ENCODE assay signal across 1 cellular context in genomic region chr10:21724695-21725371, GRCh38.
TF ChIP-seq lines count a peak whose summit lies in the region.

No MANE protein-coding gene starts in this region.

TF ChIP-seq in K562, 482 proteins besides CTCF, POLR2A, EP300 and RAD21 (continued from another document):
- peak; percentile 46; the same call in 1 of the 2 replicates for TF ChIP-seq CHAMP1 (IDR thresholded peaks at IDR 0.05)
- peak in 1 of 2 experiments; percentile 39; a peak in 1 of 3 replicates for TF ChIP-seq CBX3 (IDR thresholded peaks at IDR 0.05; ENCODE audit: borderline replicate concordance in 1 of 2, low read length in 2 of 2)
- peak; percentile 38; the same call in 1 of the 2 replicates for TF ChIP-seq SMAD4 (CRISPR knock-in tag; conservative IDR thresholded peaks at IDR 0.05)
- TF ChIP-seq HES1 (IDR thresholded peaks at IDR 0.05; ENCODE audit: low read depth): peak; percentile 49; the same call in 1 of the 2 replicates
- TF ChIP-seq SMAD1 (IDR thresholded peaks at IDR 0.05; ENCODE audit: low read depth, low read length, partially characterized antibody): peak; percentile 99
- peak; percentile 54 for TF ChIP-seq EP400 (IDR thresholded peaks at IDR 0.05)
- TF ChIP-seq ZFP36 (IDR thresholded peaks at IDR 0.05; ENCODE audit: low read depth, low read length, partially characterized antibody): peak; percentile 54
- TF ChIP-seq ZNF140 (CRISPR knock-in tag; IDR thresholded peaks at IDR 0.05): no peak
- TF ChIP-seq, protein P1, sequence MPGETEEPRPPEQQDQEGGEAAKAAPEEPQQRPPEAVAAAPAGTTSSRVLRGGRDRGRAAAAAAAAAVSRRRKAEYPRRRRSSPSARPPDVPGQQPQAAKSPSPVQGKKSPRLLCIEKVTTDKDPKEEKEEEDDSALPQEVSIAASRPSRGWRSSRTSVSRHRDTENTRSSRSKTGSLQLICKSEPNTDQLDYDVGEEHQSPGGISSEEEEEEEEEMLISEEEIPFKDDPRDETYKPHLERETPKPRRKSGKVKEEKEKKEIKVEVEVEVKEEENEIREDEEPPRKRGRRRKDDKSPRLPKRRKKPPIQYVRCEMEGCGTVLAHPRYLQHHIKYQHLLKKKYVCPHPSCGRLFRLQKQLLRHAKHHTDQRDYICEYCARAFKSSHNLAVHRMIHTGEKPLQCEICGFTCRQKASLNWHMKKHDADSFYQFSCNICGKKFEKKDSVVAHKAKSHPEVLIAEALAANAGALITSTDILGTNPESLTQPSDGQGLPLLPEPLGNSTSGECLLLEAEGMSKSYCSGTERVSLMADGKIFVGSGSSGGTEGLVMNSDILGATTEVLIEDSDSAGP (CRISPR knock-in tag; IDR thresholded peaks at IDR 0.05): no peak
- no peak for TF ChIP-seq RBFOX2 (IDR thresholded peaks at IDR 0.05; ENCODE audit: low read depth, low read length)
- TF ChIP-seq NCOA6 (IDR thresholded peaks at IDR 0.05): no peak
- TF ChIP-seq TBL1XR1 (IDR thresholded peaks at IDR 0.05; ENCODE audit: low read length in 2 of 2): peak in 1 of 2 experiments; percentile 59; a peak in 2 of 4 replicates
- TF ChIP-seq NFIX (CRISPR knock-in tag; IDR thresholded peaks at IDR 0.05; ENCODE audit: low read depth): peak; percentile 99
- TF ChIP-seq ATF3 (IDR thresholded peaks at IDR 0.05): peak; percentile 98
- no peak for TF ChIP-seq ATF3 (CRISPR knock-in tag; conservative IDR thresholded peaks at IDR 0.05)
- TF ChIP-seq WHSC1 (IDR thresholded peaks at IDR 0.05; ENCODE audit: low read length): no peak
- TF ChIP-seq MYC (IDR thresholded peaks at IDR 0.05; ENCODE audit: low read depth, low read length): no peak
- TF ChIP-seq MYC (CRISPR knock-in tag; IDR thresholded peaks at IDR 0.05; ENCODE audit: borderline replicate concordance, low read depth): no peak
- TF ChIP-seq NCOR1 (IDR thresholded peaks at IDR 0.05): 0 out of 2 replicates have a peak, but pooled peaks have one; percentile 19
- no peak for TF ChIP-seq NUFIP1 (IDR thresholded peaks at IDR 0.05; ENCODE audit: partially characterized antibody)
- TF ChIP-seq NR2C1 (IDR thresholded peaks at IDR 0.05): no peak
- TF ChIP-seq NR2C1 (tag; IDR thresholded peaks at IDR 0.05): 0 out of 2 replicates have a peak, but pooled peaks have one; percentile 12
- peak; percentile 24; the same call in 1 of the 2 replicates for TF ChIP-seq CXXC5 (CRISPR knock-in tag; IDR thresholded peaks at IDR 0.05)
- TF ChIP-seq HMBOX1 (IDR thresholded peaks at IDR 0.05): 0 out of 2 replicates have a peak, but pooled peaks have one; percentile 27
- peak in 1 of 2 experiments; percentile 63; a peak in 1 of 4 replicates for TF ChIP-seq TEAD1 (CRISPR knock-in tag; IDR thresholded peaks at IDR 0.05)
- no peak for TF ChIP-seq ZNF232 (CRISPR knock-in tag; IDR thresholded peaks at IDR 0.05)
- TF ChIP-seq, protein P2, sequence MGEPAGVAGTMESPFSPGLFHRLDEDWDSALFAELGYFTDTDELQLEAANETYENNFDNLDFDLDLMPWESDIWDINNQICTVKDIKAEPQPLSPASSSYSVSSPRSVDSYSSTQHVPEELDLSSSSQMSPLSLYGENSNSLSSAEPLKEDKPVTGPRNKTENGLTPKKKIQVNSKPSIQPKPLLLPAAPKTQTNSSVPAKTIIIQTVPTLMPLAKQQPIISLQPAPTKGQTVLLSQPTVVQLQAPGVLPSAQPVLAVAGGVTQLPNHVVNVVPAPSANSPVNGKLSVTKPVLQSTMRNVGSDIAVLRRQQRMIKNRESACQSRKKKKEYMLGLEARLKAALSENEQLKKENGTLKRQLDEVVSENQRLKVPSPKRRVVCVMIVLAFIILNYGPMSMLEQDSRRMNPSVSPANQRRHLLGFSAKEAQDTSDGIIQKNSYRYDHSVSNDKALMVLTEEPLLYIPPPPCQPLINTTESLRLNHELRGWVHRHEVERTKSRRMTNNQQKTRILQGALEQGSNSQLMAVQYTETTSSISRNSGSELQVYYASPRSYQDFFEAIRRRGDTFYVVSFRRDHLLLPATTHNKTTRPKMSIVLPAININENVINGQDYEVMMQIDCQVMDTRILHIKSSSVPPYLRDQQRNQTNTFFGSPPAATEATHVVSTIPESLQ (CRISPR knock-in tag; IDR thresholded peaks at IDR 0.05): no peak
- TF ChIP-seq CSDE1 (IDR thresholded peaks at IDR 0.05): no peak
